Comparison of ENCODE assay signal across 18 cellular contexts in the genomic region with DNA sequence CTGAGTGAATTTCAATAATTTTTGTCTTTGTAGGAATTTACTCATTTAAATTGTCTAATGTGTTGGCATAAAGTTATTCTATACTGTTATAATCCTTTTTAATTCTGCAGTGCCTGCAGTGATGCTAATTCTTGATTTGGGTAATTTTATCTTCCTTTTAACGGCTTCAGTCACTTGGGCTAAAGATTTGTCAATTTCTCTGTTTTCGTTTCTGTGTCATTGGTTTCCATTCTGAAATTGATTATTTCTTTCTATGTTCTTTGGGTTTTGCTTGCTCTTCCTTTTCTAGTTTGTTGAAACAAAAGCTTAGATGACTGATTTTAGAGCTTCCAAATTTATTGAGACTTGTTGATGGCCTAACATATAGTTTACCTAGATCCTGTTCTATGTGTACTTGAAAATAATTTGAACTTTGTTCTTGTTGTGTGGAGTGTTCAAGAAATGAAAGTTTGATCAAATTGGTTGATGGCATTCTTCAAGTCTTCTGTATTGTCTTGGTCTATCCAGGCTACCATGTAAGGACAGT.
DNase-seq lines count a peak whose midpoint lies in the region; ATAC-seq and TF ChIP-seq lines count a peak whose summit lies in the region.
"Had no signal": no experiment of that assay in that cellular context is flagged by ENCODE, and none has a peak within 500 bp of the region (broad histone marks: within the 10 kb centered on the region; RNA-seq: fewer than 3 reads in every experiment).

No MANE protein-coding gene starts in this region.

- H3K36me3 ChIP-seq in breast epithelium (no peaks in the 10 kb centered on the region), mesenchymal stem cell (ENCODE audit: control insufficient read depth in 1 of 2, insufficient read depth in 2 of 2, low read depth in 1 of 2, low read length in 2 of 2) (peaks cover 14 to 46% of the 10 kb centered on the region in 2 experiments), vagina (peaks cover 0 to 18% of the 10 kb centered on the region in 2 donors)

- H2AFZ ChIP-seq in mesenchymal stem cell (ENCODE audit: low read depth, low read length) = no peak overlapping the region

- no peak overlapping the region for H2AK5ac ChIP-seq in mesenchymal stem cell (ENCODE audit: low read length, severe bottlenecking)

- CTCF ChIA-PET in MCF 10A (lab: Yijun Ruan, JAX) = no interaction called here
- CTCF ChIA-PET in activated CD8-positive, alpha-beta T cell treated with anti-CD3 and anti-CD28 coated beads for 36 hours (lab: Charles Lee) = no interaction called here

- H3K27me3 ChIP-seq in breast epithelium (no peaks in the 10 kb centered on the region), mesenchymal stem cell (ENCODE audit: control insufficient read depth in 1 of 2, insufficient read depth in 1 of 2, low read length in 2 of 2) (no peaks in the 10 kb centered on the region), vagina (no peaks in the 10 kb centered on the region)

- H3K18ac ChIP-seq in mesenchymal stem cell (ENCODE audit: low read depth in 1 of 2, low read length in 2 of 2) = no peak overlapping the region

- peaks cover 39% of the 10 kb centered on the region for H3K4me1 Mint-ChIP-seq in MCF 10A (ENCODE audit: insufficient read depth, unreplicated experiment)
- peaks cover 23% of the 10 kb centered on the region for H3K4me1 Mint-ChIP-seq in activated CD8-positive, alpha-beta T cell treated with anti-CD3 and anti-CD28 coated beads for 36 hours (ENCODE audit: low read depth)
- H3K4me1 Mint-ChIP-seq: endodermal cell had no signal

- H3K4me2 ChIP-seq in mesenchymal stem cell (ENCODE audit: low read length, poor library complexity, severe bottlenecking) = no peak overlapping the region

- no peak overlapping the region for H3K4ac ChIP-seq in mesenchymal stem cell (ENCODE audit: low read depth in 1 of 2, low read length in 2 of 2)

- TF ChIP-seq POLR2A in breast epithelium (IDR thresholded peaks at IDR 0.05) = no peak
- no peak for TF ChIP-seq POLR2A in vagina (IDR thresholded peaks at IDR 0.05)

- peaks cover 69% of the 10 kb centered on the region for H3K36me3 Mint-ChIP-seq in MCF 10A (ENCODE audit: insufficient read depth, unreplicated experiment)
- peaks cover 36% of the 10 kb centered on the region for H3K36me3 Mint-ChIP-seq in activated CD8-positive, alpha-beta T cell treated with anti-CD3 and anti-CD28 coated beads for 36 hours (ENCODE audit: low read depth)

- H3K9ac ChIP-seq in mesenchymal stem cell (ENCODE audit: low read length) = peak overlapping the region; percentile 53
- H3K9ac ChIP-seq: SK-N-SH had no signal

- no peak overlapping the region for H3K27ac ChIP-seq in breast epithelium
- no peak overlapping the region for H3K27ac ChIP-seq in mesenchymal stem cell (ENCODE audit: low read length, poor library complexity, severe bottlenecking)
- H3K27ac ChIP-seq in vagina = no peak overlapping the region
- H3K27ac ChIP-seq: lower lobe of right lung, WERI-Rb-1 had no signal

- no peak overlapping the region for H4K91ac ChIP-seq in mesenchymal stem cell (ENCODE audit: low read length)

- H3K79me1 ChIP-seq in mesenchymal stem cell (replicated peaks; ENCODE audit: low read length, poor library complexity, severe bottlenecking) = peaks cover 18% of the 10 kb centered on the region

- DNase-seq in MCF 10A (ENCODE audit: unreplicated experiment) (no peak), breast epithelium (ENCODE audit: low spot score in 2 of 2) (no peak), mesenchymal stem cell (no peak), NCI-H1105 treated with DMSO at 0.1 percent for 48 hours (lab: John Stamatoyannopoulos, UW) (no peak), vagina (ENCODE audit: extremely low spot score in 2 of 2) (no peak), NCI-H524 (lab: John Stamatoyannopoulos, UW) (no peak)
- no peak for DNase-seq in activated CD8-positive, alpha-beta T cell treated with anti-CD3 and anti-CD28 coated beads for 36 hours
- DNase-seq in stimulated activated CD4-positive, alpha-beta T cell treated with anti-CD3 and anti-CD28 coated beads, Interleukin-1b, Interleukin-23, amount 100 ng/mL, for 48 hours = no peak
- DNase-seq: AML-193, DMS79 treated with DMSO at 0.1 percent for 48 hours, endodermal cell, foreskin melanocyte, HCEC 1CT, lower lobe of right lung, NCI-H187 treated with DMSO at 0.1 percent for 48 hours, NCI-H510A, SK-N-SH, WERI-Rb-1 had no signal

- H2BK5ac ChIP-seq in mesenchymal stem cell (ENCODE audit: low read depth, low read length, poor library complexity, severe bottlenecking) = no peak overlapping the region

- ATAC-seq in activated CD8-positive, alpha-beta T cell treated with anti-CD3 and anti-CD28 coated beads for 36 hours = no peak
- ATAC-seq: lower lobe of right lung had no signal

- 95% methylated on average over 2 of the region's 2 CpGs for WGBS in mesenchymal stem cell

- H2BK120ac ChIP-seq in mesenchymal stem cell (ENCODE audit: low read depth, low read length) = no peak overlapping the region

- H3K23ac ChIP-seq in mesenchymal stem cell (ENCODE audit: low read length in 2 of 2) = no peak overlapping the region

- BruUV-seq in MCF 10A (replicated peaks; lab: Mats Ljungman, UMichigan) = no TSS peak

- H3K14ac ChIP-seq in mesenchymal stem cell (ENCODE audit: low read length in 2 of 2) = no peak overlapping the region

- intact Hi-C loops in MCF 10A (cut with micrococcal nuclease) = loop anchor here (10.0 kb wide), 1 partner anchor 132 kb away; a partner anchor contains a TSS
- intact Hi-C loops in breast epithelium (cut with DNase I; ENCODE audit: low total_unique reads) = no loop called here
- intact Hi-C loops in activated CD8-positive, alpha-beta T cell treated with anti-CD3 and anti-CD28 coated beads for 36 hours (cut with micrococcal nuclease) = no loop called here
- intact Hi-C loops in vagina (cut with DNase I) = no loop called here

- H3K27ac Mint-ChIP-seq in MCF 10A (ENCODE audit: low read depth, unreplicated experiment) = peak overlapping the region; percentile 52
- H3K27ac Mint-ChIP-seq in activated CD8-positive, alpha-beta T cell treated with anti-CD3 and anti-CD28 coated beads for 36 hours = peak overlapping the region; percentile 68
- H3K27ac Mint-ChIP-seq: endodermal cell had no signal

- no peak overlapping the region for H3K4me3 ChIP-seq in breast epithelium
- peak overlapping the region in 1 of 2 experiments; percentile 58 for H3K4me3 ChIP-seq in mesenchymal stem cell (ENCODE audit: insufficient read depth in 1 of 2, low read depth in 1 of 2, low read length in 2 of 2)
- H3K4me3 ChIP-seq in vagina = no peak overlapping the region
- H3K4me3 ChIP-seq: lower lobe of right lung had no signal

- no peaks in the 10 kb centered on the region for H3K27me3 Mint-ChIP-seq in MCF 10A (ENCODE audit: insufficient read depth, unreplicated experiment)
- H3K27me3 Mint-ChIP-seq in activated CD8-positive, alpha-beta T cell treated with anti-CD3 and anti-CD28 coated beads for 36 hours = no peaks in the 10 kb centered on the region

- H3K4me3 Mint-ChIP-seq in MCF 10A (ENCODE audit: unreplicated experiment) = no peak overlapping the region
- H3K4me3 Mint-ChIP-seq in activated CD8-positive, alpha-beta T cell treated with anti-CD3 and anti-CD28 coated beads for 36 hours = no peak overlapping the region
- H3K4me3 Mint-ChIP-seq: endodermal cell had no signal

- peaks cover 0 to 9% of the 10 kb centered on the region in 2 donors for H3K4me1 ChIP-seq in breast epithelium
- peaks cover 10% of the 10 kb centered on the region for H3K4me1 ChIP-seq in mesenchymal stem cell (ENCODE audit: control insufficient read depth, insufficient read depth, low read depth, low read length)
- no peaks in the 10 kb centered on the region for H3K4me1 ChIP-seq in vagina

- H3K9me3 Mint-ChIP-seq in MCF 10A (ENCODE audit: unreplicated experiment) = no peaks in the 10 kb centered on the region
- no peaks in the 10 kb centered on the region for H3K9me3 Mint-ChIP-seq in activated CD8-positive, alpha-beta T cell treated with anti-CD3 and anti-CD28 coated beads for 36 hours
- H3K9me3 Mint-ChIP-seq: endodermal cell had no signal

- H2BK15ac ChIP-seq in mesenchymal stem cell (ENCODE audit: low read depth, poor library complexity, severe bottlenecking) = no peak overlapping the region

- H4K8ac ChIP-seq in mesenchymal stem cell (ENCODE audit: low read length) = no peak overlapping the region

- H3K9me3 ChIP-seq in breast epithelium (no peaks in the 10 kb centered on the region), mesenchymal stem cell (ENCODE audit: control insufficient read depth, low read length) (no peaks in the 10 kb centered on the region), vagina (no peaks in the 10 kb centered on the region)
- H3K9me3 ChIP-seq: lower lobe of right lung, SK-N-SH had no signal

- no peak overlapping the region for H2BK12ac ChIP-seq in mesenchymal stem cell (ENCODE audit: low read length in 2 of 2)

- POLR2A ChIA-PET in MCF 10A (lab: Yijun Ruan, JAX) = interaction anchor here (0.7 to 0.9 kb wide), 2 partner anchors 17 to 89 kb away, joined by 3 read pairs; no protein-coding TSS in a partner anchor
- POLR2A ChIA-PET in activated CD8-positive, alpha-beta T cell treated with anti-CD3 and anti-CD28 coated beads for 36 hours (lab: Charles Lee) = no interaction called here

- TF ChIP-seq CTCF in MCF 10A (IDR thresholded peaks at IDR 0.05; ENCODE audit: unreplicated experiment) (no peak), breast epithelium (IDR thresholded peaks at IDR 0.05) (no peak), vagina (IDR thresholded peaks at IDR 0.05) (no peak)
- TF ChIP-seq CTCF in activated CD8-positive, alpha-beta T cell treated with anti-CD3 and anti-CD28 coated beads for 36 hours (IDR thresholded peaks at IDR 0.05) = no peak
